ENCODE assay signal across 9 cellular contexts in the genomic region with DNA sequence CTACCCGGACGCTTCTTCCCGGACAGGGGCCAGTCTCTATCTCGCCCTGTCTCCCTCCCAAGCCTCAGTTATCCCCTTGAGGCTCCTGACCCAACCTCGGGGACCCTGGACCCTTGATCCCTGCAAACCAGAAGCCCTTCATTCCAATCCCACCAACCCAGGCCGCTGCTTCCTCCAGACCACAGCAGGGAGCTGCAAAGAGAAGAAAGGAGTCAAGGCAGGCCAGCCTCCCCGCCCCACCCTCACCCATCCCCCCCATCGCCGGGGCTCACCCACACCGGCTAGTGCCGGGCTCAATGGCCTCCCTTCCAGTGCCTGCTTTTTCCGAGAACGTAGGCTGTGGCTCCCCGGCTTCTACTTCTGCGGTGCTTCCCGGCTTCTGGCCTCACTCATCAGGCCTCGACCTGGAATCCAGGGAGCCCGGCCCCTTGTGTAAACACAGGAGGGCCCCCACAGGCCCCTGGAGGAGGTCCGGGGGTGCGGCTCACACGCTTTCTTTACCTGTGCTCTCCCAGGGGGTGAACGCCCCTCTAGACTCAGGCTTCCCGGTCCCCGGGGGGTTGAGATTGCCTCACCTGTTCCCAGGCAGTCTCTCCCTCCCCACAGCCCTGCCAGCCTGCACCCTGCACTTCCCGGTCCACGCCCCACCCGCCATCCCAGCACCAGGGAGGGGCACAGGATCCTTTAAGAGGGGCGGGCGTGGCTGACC. TPM values are rescaled to one million over a fixed set of nuclear protein-coding genes. Genes with fewer than 3 reads are reported as not detected.
DNase-seq lines count a peak whose midpoint lies in the region; ATAC-seq, FAIRE-seq and TF ChIP-seq lines count a peak whose summit lies in the region.
"Had no signal": no experiment of that assay in that cellular context is flagged by ENCODE, and none has a peak within 500 bp of the region (broad histone marks: within the 10 kb centered on the region; RNA-seq: fewer than 3 reads in every experiment).

A gene (minus strand): TSS at position 641 of the 709 bp plus-strand sequence. CDS start 1,704 bp downstream, outside the sequence.

- SMC1A ChIA-PET in GM12878 (lab: Charles Lee; ENCODE audit: uncharacterized antibody, unreplicated experiment): no interaction called here

- H4K20me1 ChIP-seq in GM12878 (ENCODE audit: control insufficient read depth, insufficient read depth): peaks cover 15% of the 10 kb centered on the region

- H3K9me3 Mint-ChIP-seq in IgD-negative memory B cell (no peaks in the 10 kb centered on the region), nephron progenitor cell (no peaks in the 10 kb centered on the region)

- H3K4me3 Mint-ChIP-seq in IgD-negative memory B cell (peak within 1 kb of the TSS in 2 of 4 donors; percentile 27 to 85), nephron progenitor cell (peak within 1 kb of the TSS; percentile 52)

- no TSS peak for BruUV-seq in GM12878 (replicated peaks; lab: Mats Ljungman, UMichigan)

- H3K27ac ChIP-seq in GM12878 (ENCODE audit: control insufficient read depth, insufficient read depth) (no peak within 1 kb of the TSS), heart right ventricle (no peak within 1 kb of the TSS)
- H3K27ac ChIP-seq: thyroid gland had no signal

- RAD21 ChIA-PET in GM12878 (lab: Charles Lee; ENCODE audit: unreplicated experiment): no interaction called here

- DNase-seq in Daoy (ENCODE audit: low read depth): peak; percentile 46
- no peak for DNase-seq in GM12878 (ENCODE audit: low read depth, low spot score)
- DNase-seq in nephron progenitor cell: no peak
- no peak for DNase-seq in MV-4-11 (lab: John Stamatoyannopoulos, UW)
- DNase-seq in nucleus accumbens (lab: John Stamatoyannopoulos, UW): no peak
- no peak for DNase-seq in GM19240 (ENCODE audit: insufficient read length, low spot score)
- no peak for DNase-seq in heart right ventricle
- DNase-seq: thyroid gland had no signal

- no peak within 1 kb of the TSS for H3K4me2 ChIP-seq in GM12878 (ENCODE audit: control insufficient read depth, insufficient read depth)

- H3K9me3 ChIP-seq in GM12878 (replicated peaks; ENCODE audit: control insufficient read depth, insufficient read depth, low read length) (no peaks in the 10 kb centered on the region), heart right ventricle (no peaks in the 10 kb centered on the region)
- H3K9me3 ChIP-seq: thyroid gland had no signal

- peaks cover 4% of the 10 kb centered on the region for H3K36me3 Mint-ChIP-seq in IgD-negative memory B cell
- peaks cover 19% of the 10 kb centered on the region for H3K36me3 Mint-ChIP-seq in nephron progenitor cell (ENCODE audit: low read depth)

- FAIRE-seq in GM12878 (lab: Jason Lieb, UNC): no peak

- TF ChIP-seq RAD21 in GM12878 (IDR thresholded peaks at IDR 0.05; ENCODE audit: insufficient read depth, low read depth, low read length): no peak

- TF ChIP-seq CTCF in GM12878 (IDR thresholded peaks at IDR 0.05 in 2 of 3, conservative IDR thresholded peaks at IDR 0.05 in 1 of 3; ENCODE audit: control insufficient read depth in 2 of 3, extremely low read depth in 1 of 3, insufficient read depth in 1 of 3, low read depth in 3 of 3, low read length in 3 of 3): no peak
- TF ChIP-seq CTCF in nephron progenitor cell (IDR thresholded peaks at IDR 0.05): no peak
- TF ChIP-seq CTCF in heart right ventricle (IDR thresholded peaks at IDR 0.05): no peak

- intact Hi-C loops in GM12878 (cut with micrococcal nuclease; ENCODE audit: unreplicated experiment) (no loop called here), heart right ventricle (cut with DNase I) (no loop called here)

- no peaks in the 10 kb centered on the region for H3K27me3 Mint-ChIP-seq in IgD-negative memory B cell
- no peaks in the 10 kb centered on the region for H3K27me3 Mint-ChIP-seq in nephron progenitor cell (ENCODE audit: low read depth, poor library complexity)

- ATAC-seq in GM12878 (no peak), heart right ventricle (no peak)

- no peak for TF ChIP-seq EP300 in GM12878 (IDR thresholded peaks at IDR 0.05; ENCODE audit: borderline replicate concordance in 1 of 2, control insufficient read depth in 1 of 2, low read depth in 2 of 2, low read length in 2 of 2)

- 53% methylated on average over 29 of the region's 29 CpGs for WGBS in GM12878 (ENCODE audit: insufficient coverage, insufficient replicate concordance, low lambda C conversion rate, missing lambda C conversion rate)
- 56 to 63% methylated on average over 29 of the region's 29 CpGs for WGBS in heart right ventricle, 2 donors

- POLR2A ChIA-PET in GM12878 (lab: Charles Lee): interaction anchor here (1.0 kb wide), 1 partner anchor 40 kb away, joined by 4 read pairs; no protein-coding TSS in a partner anchor

- no peak within 1 kb of the TSS for H3K4me3 ChIP-seq in GM12878
- no peak within 1 kb of the TSS for H3K4me3 ChIP-seq in heart right ventricle
- H3K4me3 ChIP-seq: thyroid gland had no signal

- H3K79me2 ChIP-seq in GM12878 (ENCODE audit: control insufficient read depth, insufficient read depth, low read length): peaks cover 37% of the 10 kb centered on the region

- CTCF ChIA-PET in GM12878 (lab: Yijun Ruan, JAX): interaction anchor here (0.5 kb wide), 1 partner anchor 29 kb away, joined by 3 read pairs; no protein-coding TSS in a partner anchor

- peak; percentile 60 for TF ChIP-seq POLR2A in GM12878 (IDR thresholded peaks at IDR 0.05; ENCODE audit: low read depth, low read length)

- no peak within 1 kb of the TSS for H2AFZ ChIP-seq in GM12878 (ENCODE audit: control insufficient read depth, low read depth, low read length)

- no peak within 1 kb of the TSS for H3K9ac ChIP-seq in GM12878 (ENCODE audit: control insufficient read depth, insufficient read depth, low read length)

- H3K4me1 Mint-ChIP-seq in IgD-negative memory B cell (peaks cover 17 to 21% (median 18%) of the 10 kb centered on the region in 3 donors), nephron progenitor cell (peaks cover 53% of the 10 kb centered on the region)

- in situ Hi-C loops in GM12878 (cut with MboI): no loop called here

- H3K27ac Mint-ChIP-seq in IgD-negative memory B cell (peak within 1 kb of the TSS in 2 of 3 donors; percentile 80 to 84), nephron progenitor cell (peak within 1 kb of the TSS; percentile 98)

- H3K4me1 ChIP-seq in GM12878 (ENCODE audit: control insufficient read depth, insufficient read depth, low read length): peaks cover 8% of the 10 kb centered on the region; the same call in 1 of the 2 replicates
- peaks cover 12 to 28% (median 21%) of the 10 kb centered on the region in 9 donors for H3K4me1 ChIP-seq in heart right ventricle

- H3K36me3 ChIP-seq in GM12878 (ENCODE audit: control insufficient read depth in 2 of 2, insufficient read depth in 2 of 2, low read length in 1 of 2) (peaks cover 25 to 32% of the 10 kb centered on the region in 2 experiments), heart right ventricle (peaks cover 0 to 31% (median 22%) of the 10 kb centered on the region in 9 donors)

- H3K27me3 ChIP-seq in GM12878 (replicated peaks in 1 of 2; ENCODE audit: control insufficient read depth in 2 of 2, insufficient read depth in 2 of 2, low read length in 1 of 2) (no peaks in the 10 kb centered on the region), heart right ventricle (no peaks in the 10 kb centered on the region)
- H3K27me3 ChIP-seq: thyroid gland had no signal

TF ChIP-seq in GM12878, 131 proteins besides CTCF, POLR2A, EP300 and RAD21 (continues in another document):
- peak; percentile 64 for TF ChIP-seq PML (IDR thresholded peaks at IDR 0.05; ENCODE audit: low read length)
- TF ChIP-seq BACH1 (IDR thresholded peaks at IDR 0.05; ENCODE audit: borderline replicate concordance): peak; percentile 79; the same call in 1 of the 2 replicates
- 0 out of 2 replicates have a peak, but pooled peaks have one; percentile 4 for TF ChIP-seq PAX5 (IDR thresholded peaks at IDR 0.05; ENCODE audit: borderline replicate concordance, low read depth, low read length)
- TF ChIP-seq CBFB (IDR thresholded peaks at IDR 0.05; ENCODE audit: low read depth): no peak
- TF ChIP-seq, protein P1, sequence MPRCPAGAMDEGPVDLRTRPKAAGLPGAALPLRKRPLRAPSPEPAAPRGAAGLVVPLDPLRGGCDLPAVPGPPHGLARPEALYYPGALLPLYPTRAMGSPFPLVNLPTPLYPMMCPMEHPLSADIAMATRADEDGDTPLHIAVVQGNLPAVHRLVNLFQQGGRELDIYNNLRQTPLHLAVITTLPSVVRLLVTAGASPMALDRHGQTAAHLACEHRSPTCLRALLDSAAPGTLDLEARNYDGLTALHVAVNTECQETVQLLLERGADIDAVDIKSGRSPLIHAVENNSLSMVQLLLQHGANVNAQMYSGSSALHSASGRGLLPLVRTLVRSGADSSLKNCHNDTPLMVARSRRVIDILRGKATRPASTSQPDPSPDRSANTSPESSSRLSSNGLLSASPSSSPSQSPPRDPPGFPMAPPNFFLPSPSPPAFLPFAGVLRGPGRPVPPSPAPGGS (IDR thresholded peaks at IDR 0.05; ENCODE audit: borderline replicate concordance, insufficient read depth, low read depth, low read length, poor library complexity, severe bottlenecking): peak; percentile 58
- no peak for TF ChIP-seq SMARCA5 (IDR thresholded peaks at IDR 0.05)
- TF ChIP-seq CREM (IDR thresholded peaks at IDR 0.05; ENCODE audit: low read depth): peak; percentile 9; the same call in 1 of the 2 replicates
- TF ChIP-seq DPF2 (IDR thresholded peaks at IDR 0.05): no peak
- no peak for TF ChIP-seq TARDBP (IDR thresholded peaks at IDR 0.05; ENCODE audit: borderline replicate concordance)

RNA-seq across cellular contexts. Expression of the gene that starts here (rescaled TPM):
- not detected in 2 replicates for total RNA-seq in Daoy (2014; rRNA removed; shearing (Covaris generic))
- polyA plus RNA-seq in IgD-negative memory B cell (not detected), GM12878 (2011; rRNA removed) (0.10 and 0.29 TPM in 2 replicates), GM12878 (2014; fragmentation: Illumina TruSeq; extraction: Trizol) (not detected in 2 replicates), GM12878 (2014; fragmentation: Nextera tagmentation; extraction: Ambion mirVana) (not detected), GM12878 (2014; rRNA removed) (0.35 and 0.72 TPM in 2 replicates), GM12878 (2016; fragmentation: Nextera tagmentation; extraction: Ambion mirVana) (under 1 TPM in 1 of 2 experiments, not detected in 1; 0.14 TPM), heart right ventricle (under 1 TPM in 1 of 2 donors, not detected in 1; 0.01 TPM)
- total RNA-seq in GM12878 (2013; cell fraction: nucleolus; rRNA removed): 6.6 and 8.7 TPM in 2 replicates
- total RNA-seq in GM12878 (2014; rRNA removed) (0.44 and 1.6 TPM in 2 replicates), GM12878 (2014; rRNA removed; fragmentation: Illumina TruSeq; extraction: Trizol) (0.31 and 0.88 TPM in 2 replicates), GM12878 (2021) (1.3 and 2.5 TPM in 2 replicates), heart right ventricle (not detected)
- polyA plus RNA-seq in GM12878 (2011; ENCODE audit: low read depth): 0.13 TPM
- polyA plus RNA-seq in GM12878 (2011; cell fraction: cytosol; rRNA removed): 0.33 and 0.53 TPM in 2 replicates
- 0.81 and 1.8 TPM in 2 replicates for polyA plus RNA-seq in GM12878 (2011; cell fraction: nucleus; rRNA removed)
- 0.13 and 0.24 TPM in 2 replicates for polyA plus RNA-seq in GM12878 (2012)
- 0.44 and 1.8 TPM in 2 replicates for polyA minus RNA-seq in GM12878 (2011; rRNA and poly(A)+ RNA removed)
- not detected in 2 replicates for polyA minus RNA-seq in GM12878 (2011; cell fraction: cytosol; rRNA and poly(A)+ RNA removed)
- 5.2 and 9.2 TPM in 2 replicates for polyA minus RNA-seq in GM12878 (2011; cell fraction: nucleus; rRNA and poly(A)+ RNA removed)
- total RNA-seq: thyroid gland had no signal

Comparison
In these comparisons a context has a peak if more than half of its experiments do, and no peak if none do; other contexts are left out.
1. Peak in DNase-seq in Daoy; RNA of the gene not detected or under 1 TPM.